ENCODE assay signal across 1 cellular context in genomic region chr15:53549697-53550315, GRCh38.
TF ChIP-seq lines count a peak whose summit lies in the region.

No MANE protein-coding gene starts in this region.

TF ChIP-seq in GM23338, 12 proteins besides CTCF, POLR2A, EP300 and RAD21 (continued from another document):
- TF ChIP-seq ZNF462 (CRISPR knock-in tag; IDR thresholded peaks at IDR 0.05) (no peak), CREB1 (CRISPR knock-in tag; IDR thresholded peaks at IDR 0.05; ENCODE audit: low read depth) (no peak), EZH2 (IDR thresholded peaks at IDR 0.05; ENCODE audit: low read depth, unreplicated experiment) (no peak), REST (IDR thresholded peaks at IDR 0.05; ENCODE audit: unreplicated experiment) (no peak), EZH2phosphoT487 (IDR thresholded peaks at IDR 0.05; ENCODE audit: unreplicated experiment) (no peak), JUNB (IDR thresholded peaks at IDR 0.05; ENCODE audit: unreplicated experiment) (no peak)
TF ChIP-seq in GM23338: peak in this region for 0.
